In genomic region chr9:135901826-135902225, GRCh38 we compare ENCODE assay signal across 23 cellular contexts.
"Had no signal": no experiment of that assay in that cellular context is flagged by ENCODE, and none has a peak within 500 bp of the region (broad histone marks: within the 10 kb centered on the region; RNA-seq: fewer than 3 reads in every experiment).

No MANE protein-coding gene starts in this region.

- H3K27me3 ChIP-seq: brain microvascular endothelial cell, foreskin keratinocyte, hepatocyte, left lung, stomach, suprapubic skin, tibial nerve, vagina had no signal

- H3K4me2 ChIP-seq: hepatocyte had no signal

- H3K4me3 ChIP-seq: hepatocyte, left lung, lung, skin epidermis, stomach, suprapubic skin, tibial nerve, vagina had no signal

- H2AFZ ChIP-seq: hepatocyte had no signal

- DNase-seq: activated CD4-positive, alpha-beta T cell treated with anti-CD3 and anti-CD28 coated beads, Interleukin-2, amount 50 U/mL, for 48 hours; activated CD8-positive, alpha-beta memory T cell treated with anti-CD3 and anti-CD28 coated beads, Interleukin-2, amount 50 U/mL, for 48 hours; activated T-cell treated with anti-CD3 and anti-CD28 coated beads, Interleukin-2, amount 50 U/mL, for 4 hours; aorta; brain microvascular endothelial cell; central memory CD4-positive, alpha-beta T cell; dermis blood vessel endothelial cell; effector CD8-positive, alpha-beta T cell; foreskin keratinocyte; immature natural killer cell; kidney glomerular epithelial cell; left lung; naive thymus-derived CD4-positive, alpha-beta T cell; right cardiac atrium; stomach; T-cell had no signal

- H3K36me3 ChIP-seq: brain microvascular endothelial cell, left lung, stomach, suprapubic skin, tibial nerve, vagina had no signal

- ATAC-seq: activated T-cell treated with anti-CD3 and anti-CD28 coated beads, Interleukin-2, amount 50 U/mL, for 4 hours; foreskin keratinocyte; left lung; naive thymus-derived CD4-positive, alpha-beta T cell; right cardiac atrium; stimulated activated memory B cell treated with anti-CD40 and anti-IgM and Interleukin-4, amounts not matched to agents 10 μg/mL and 1 μg/mL and 100 μg/mL, for 72 hours; T-cell had no signal

- H3K27ac ChIP-seq: brain microvascular endothelial cell, foreskin keratinocyte, hepatocyte, left lung, stomach, suprapubic skin, tibial nerve, vagina had no signal

- H3K9me3 ChIP-seq: left lung, stomach, suprapubic skin, tibial nerve, vagina had no signal
